In genomic region chr1:203340112-203340804, GRCh38 we compare ENCODE assay signal across 8 cellular contexts. TPM values are rescaled to one million over a fixed set of nuclear protein-coding genes. Genes with fewer than 3 reads are reported as not detected.
DNase-seq lines count a peak whose midpoint lies in the region; ATAC-seq and TF ChIP-seq lines count a peak whose summit lies in the region.

No MANE protein-coding gene starts in this region.

- H3K36me3 ChIP-seq in parathyroid adenoma (ENCODE audit: control insufficient read depth, insufficient read depth, low read length), result no peaks in the 10 kb centered on the region

- H3K9me3 ChIP-seq in parathyroid adenoma (ENCODE audit: control insufficient read depth, low read length), result no peaks in the 10 kb centered on the region

- no peak overlapping the region for H3K4me3 Mint-ChIP-seq in activated naive CD8-positive, alpha-beta T cell treated with anti-CD3 and anti-CD28 coated beads, Interleukin-2, amount 50 U/mL, for 24 hours

- peaks cover 6% of the 10 kb centered on the region for H3K4me1 ChIP-seq in parathyroid adenoma

- DNase-seq in ACHN (peak; percentile 84), GM20000 (ENCODE audit: low spot score) (peak; percentile 83), NCI-H1417 treated with DMSO at 0.1 percent for 48 hours (lab: John Stamatoyannopoulos, UW) (peak; percentile 63), Right ventricle myocardium inferior (ENCODE audit: missing footprints) (peak; percentile 73)
- DNase-seq in activated naive CD8-positive, alpha-beta T cell treated with anti-CD3 and anti-CD28 coated beads, Interleukin-2, amount 50 U/mL, for 24 hours, result peak; percentile 51

- ATAC-seq in SK-N-SH treated with all-trans-retinoic acid at 6 μM for 48 hours (peak; percentile 94), Right ventricle myocardium inferior (peak; percentile 86), HG03432 (IDR thresholded peaks at IDR 0.05; ENCODE audit: unreplicated experiment) (no peak)
- peak; percentile 73 for ATAC-seq in activated naive CD8-positive, alpha-beta T cell treated with anti-CD3 and anti-CD28 coated beads, Interleukin-2, amount 50 U/mL, for 24 hours

- H3K27me3 ChIP-seq in parathyroid adenoma (ENCODE audit: control insufficient read depth, insufficient read depth, low read length), result no peaks in the 10 kb centered on the region

- peaks cover 15% of the 10 kb centered on the region for H3K27me3 Mint-ChIP-seq in activated naive CD8-positive, alpha-beta T cell treated with anti-CD3 and anti-CD28 coated beads, Interleukin-2, amount 50 U/mL, for 24 hours

- H3K79me2 ChIP-seq in parathyroid adenoma, result no peaks in the 10 kb centered on the region

- H3K4me3 ChIP-seq in parathyroid adenoma (ENCODE audit: low read depth, low read length), result no peak overlapping the region

- peaks cover 16% of the 10 kb centered on the region for H3K4me1 Mint-ChIP-seq in activated naive CD8-positive, alpha-beta T cell treated with anti-CD3 and anti-CD28 coated beads, Interleukin-2, amount 50 U/mL, for 24 hours

- TF ChIP-seq CTCF in GM20000 (IDR thresholded peaks at IDR 0.05; ENCODE audit: extremely low read depth, missing control alignments) (peak; percentile 67), parathyroid adenoma (IDR thresholded peaks at IDR 0.05) (peak; percentile 71)

- no peak overlapping the region for H2AFZ ChIP-seq in parathyroid adenoma

- H3K27ac Mint-ChIP-seq in activated naive CD8-positive, alpha-beta T cell treated with anti-CD3 and anti-CD28 coated beads, Interleukin-2, amount 50 U/mL, for 24 hours, result no peak overlapping the region

- H3K36me3 Mint-ChIP-seq in activated naive CD8-positive, alpha-beta T cell treated with anti-CD3 and anti-CD28 coated beads, Interleukin-2, amount 50 U/mL, for 24 hours (ENCODE audit: low read depth), result no peaks in the 10 kb centered on the region

- in situ Hi-C loops in ACHN (cut with HindIII; ENCODE audit: low pct_ligation_motif_present, low pct_unique_long_range_greater_than_20kb, low sequenced_read_pairs), result no loop called here

- H3K27ac ChIP-seq in parathyroid adenoma, result no peak overlapping the region

- no peaks in the 10 kb centered on the region for H3K9me3 Mint-ChIP-seq in activated naive CD8-positive, alpha-beta T cell treated with anti-CD3 and anti-CD28 coated beads, Interleukin-2, amount 50 U/mL, for 24 hours

- no peak overlapping the region for H3K4me2 ChIP-seq in parathyroid adenoma (ENCODE audit: low read length)

- no peak overlapping the region for H3K9ac ChIP-seq in parathyroid adenoma

- intact Hi-C loops in Right ventricle myocardium inferior (cut with DNase I), result loop anchor here (1.0 to 5.0 kb wide), 5 partner anchors 69 to 362 kb away; no protein-coding TSS in a partner anchor

TF ChIP-seq in SK-N-SH treated with all-trans-retinoic acid at 6 μM for 48 hours, 23 proteins besides CTCF, POLR2A, EP300 and RAD21:
- TF ChIP-seq ZFP3 (CRISPR knock-in tag; IDR thresholded peaks at IDR 0.05) (no peak), ZNF8 (CRISPR knock-in tag; IDR thresholded peaks at IDR 0.05) (no peak), CSRNP3 (CRISPR knock-in tag; IDR thresholded peaks at IDR 0.05) (no peak), PPARA (CRISPR knock-in tag; IDR thresholded peaks at IDR 0.05; ENCODE audit: borderline replicate concordance) (no peak), TCF4 (CRISPR knock-in tag; IDR thresholded peaks at IDR 0.05; ENCODE audit: borderline replicate concordance) (no peak), ESRRG (CRISPR knock-in tag; IDR thresholded peaks at IDR 0.05) (no peak), ZNF565 (CRISPR knock-in tag; conservative IDR thresholded peaks at IDR 0.05; ENCODE audit: low read depth) (no peak), ARNTL (CRISPR knock-in tag; IDR thresholded peaks at IDR 0.05; ENCODE audit: borderline replicate concordance, low read depth) (no peak)

RNA-seq across cellular contexts. Expression of gene FMOD, which starts 10.7 kb away (rescaled TPM):
- total RNA-seq in Right ventricle myocardium inferior, result 7.7 TPM

RNA-seq across cellular contexts. Expression of gene BTG2, which starts 34.9 kb away (rescaled TPM):
- 44.8 TPM for total RNA-seq in Right ventricle myocardium inferior
